ENCODE assay signal across 24 cellular contexts in genomic region chr15:80530737-80531365, GRCh38.
DNase-seq lines count a peak whose midpoint lies in the region; ATAC-seq and TF ChIP-seq lines count a peak whose summit lies in the region.
"Had no signal": no experiment of that assay in that cellular context is flagged by ENCODE, and none has a peak within 500 bp of the region (broad histone marks: within the 10 kb centered on the region; RNA-seq: fewer than 3 reads in every experiment).

No MANE protein-coding gene starts in this region.

- peaks cover 68% of the 10 kb centered on the region for H3K4me1 ChIP-seq in adipocyte (ENCODE audit: control insufficient read depth, insufficient read depth, low read length)
- no peaks in the 10 kb centered on the region for H3K4me1 ChIP-seq in effector memory CD4-positive, alpha-beta T cell (ENCODE audit: control insufficient read depth, insufficient read depth, low read length, poor library complexity, severe bottlenecking)
- H3K4me1 ChIP-seq: Peyer's patch had no signal

- H3K9me3 ChIP-seq in adipocyte (ENCODE audit: control insufficient read depth, low read length): peaks cover 7% of the 10 kb centered on the region
- H3K9me3 ChIP-seq in effector memory CD4-positive, alpha-beta T cell (ENCODE audit: control insufficient read depth, low read length): no peaks in the 10 kb centered on the region
- H3K9me3 ChIP-seq: lower lobe of right lung, Peyer's patch had no signal

- H3K27me3 Mint-ChIP-seq in osteocyte (ENCODE audit: unreplicated experiment): no peaks in the 10 kb centered on the region

- H3K27ac Mint-ChIP-seq in osteocyte (ENCODE audit: unreplicated experiment): peak overlapping the region; percentile 32
- H3K27ac Mint-ChIP-seq: activated B cell treated with CpG ODN at 0.5 μM for 24 hours; activated CD4-positive, alpha-beta memory T cell treated with anti-CD3 and anti-CD28 coated beads, Interleukin-2, amount 10 ng/mL, durations not matched to agents 7 days and 5 days; activated T-cell treated with anti-CD3 and anti-CD28 coated beads, Interleukin-2, amount 50 U/mL, for 24 hours had no signal

- no peaks in the 10 kb centered on the region for H3K36me3 ChIP-seq in adipocyte (ENCODE audit: control insufficient read depth, insufficient read depth, low read length, severe bottlenecking)
- no peaks in the 10 kb centered on the region for H3K36me3 ChIP-seq in effector memory CD4-positive, alpha-beta T cell (ENCODE audit: control insufficient read depth, insufficient read depth, low read length)
- H3K36me3 ChIP-seq: cardiac muscle cell, lower lobe of right lung, Peyer's patch had no signal

- no peak overlapping the region for H3K27ac ChIP-seq in effector memory CD4-positive, alpha-beta T cell (ENCODE audit: insufficient read depth, low read length, poor library complexity, severe bottlenecking)
- H3K27ac ChIP-seq: cardiac muscle cell, Peyer's patch had no signal

- peak overlapping the region; percentile 58 for H3K4me3 ChIP-seq in adipocyte (ENCODE audit: low read length)
- no peak overlapping the region for H3K4me3 ChIP-seq in fibroblast of the aortic adventitia (ENCODE audit: low read depth, low read length)
- no peak overlapping the region for H3K4me3 ChIP-seq in effector memory CD4-positive, alpha-beta T cell (ENCODE audit: insufficient read depth, low read depth, low read length, poor library complexity, severe bottlenecking)
- H3K4me3 ChIP-seq: cardiac muscle cell, lower lobe of right lung, Peyer's patch had no signal

- peaks cover 26% of the 10 kb centered on the region for H3K4me1 Mint-ChIP-seq in osteocyte (ENCODE audit: unreplicated experiment)
- H3K4me1 Mint-ChIP-seq: activated B cell treated with CpG ODN at 0.5 μM for 24 hours; activated CD4-positive, alpha-beta memory T cell treated with anti-CD3 and anti-CD28 coated beads, Interleukin-2, amount 10 ng/mL, durations not matched to agents 7 days and 5 days had no signal

- DNase-seq in AG09319 (ENCODE audit: extremely low read depth, low read depth): peak; percentile 58
- peak; percentile 57 for DNase-seq in adipocyte (ENCODE audit: low read depth)
- peak; percentile 98 for DNase-seq in fibroblast of the aortic adventitia (ENCODE audit: low read depth)
- DNase-seq in osteocyte (ENCODE audit: extremely low spot score, unreplicated experiment): no peak
- DNase-seq in C1 segment of cervical spinal cord (lab: John Stamatoyannopoulos, UW): no peak
- DNase-seq in effector memory CD4-positive, alpha-beta T cell: no peak
- DNase-seq: activated B cell treated with CpG ODN at 0.5 μM for 24 hours; activated CD4-positive, alpha-beta memory T cell treated with anti-CD3 and anti-CD28 coated beads, Interleukin-2, amount 10 ng/mL, durations not matched to agents 7 days and 5 days; activated naive CD4-positive, alpha-beta T cell; activated T-cell treated with anti-CD3 and anti-CD28 coated beads, Interleukin-2, amount 50 U/mL, for 24 hours; amniotic stem cell; DND-41; Karpas-422; lower lobe of right lung; NCI-H1092; NCI-H2081 treated with DMSO at 0.1 percent for 48 hours; NCI-H510A; NK-92 treated with Interleukin-12 subunit alpha and Interleukin-12 subunit beta, amount 100 ng/mL, for 24 hours; Peyer's patch; stimulated activated CD4-positive, alpha-beta T cell treated with anti-CD3 and anti-CD28 coated beads, Interleukin-15, amount 100 ng/mL, for 24 hours; T-helper 2 cell had no signal

- H3K27me3 ChIP-seq in adipocyte (replicated peaks; ENCODE audit: control insufficient read depth, insufficient read depth, low read length): no peaks in the 10 kb centered on the region
- no peaks in the 10 kb centered on the region for H3K27me3 ChIP-seq in effector memory CD4-positive, alpha-beta T cell (replicated peaks; ENCODE audit: control insufficient read depth, insufficient read depth, low read length, poor library complexity, severe bottlenecking)
- H3K27me3 ChIP-seq: cardiac muscle cell, Peyer's patch had no signal

- TF ChIP-seq CTCF in AG09319 (IDR thresholded peaks at IDR 0.05; ENCODE audit: low read depth, low read length) (no peak), fibroblast of the aortic adventitia (IDR thresholded peaks at IDR 0.05; ENCODE audit: insufficient read depth, low read length) (no peak), osteocyte (IDR thresholded peaks at IDR 0.05) (no peak)

- TF ChIP-seq POLR2A in GM18505 (IDR thresholded peaks at IDR 0.05; ENCODE audit: borderline replicate concordance, extremely low read depth, insufficient read depth, insufficient read length): no peak

- ATAC-seq in GM18505 (IDR thresholded peaks at IDR 0.05; ENCODE audit: unreplicated experiment) (no peak), esophagus mucosa (no peak)

- H3K4me3 Mint-ChIP-seq in osteocyte (ENCODE audit: unreplicated experiment): no peak overlapping the region
- H3K4me3 Mint-ChIP-seq: activated B cell treated with CpG ODN at 0.5 μM for 24 hours; activated CD4-positive, alpha-beta memory T cell treated with anti-CD3 and anti-CD28 coated beads, Interleukin-2, amount 10 ng/mL, durations not matched to agents 7 days and 5 days; activated T-cell treated with anti-CD3 and anti-CD28 coated beads, Interleukin-2, amount 50 U/mL, for 24 hours had no signal

- peak overlapping the region; percentile 81 for H3K9ac ChIP-seq in adipocyte (ENCODE audit: low read length)

- peaks cover 69% of the 10 kb centered on the region for H3K36me3 Mint-ChIP-seq in osteocyte (ENCODE audit: unreplicated experiment)

- H3K9me3 Mint-ChIP-seq in osteocyte (ENCODE audit: unreplicated experiment): peaks cover 22% of the 10 kb centered on the region
- H3K9me3 Mint-ChIP-seq: activated CD4-positive, alpha-beta memory T cell treated with anti-CD3 and anti-CD28 coated beads, Interleukin-2, amount 10 ng/mL, durations not matched to agents 7 days and 5 days had no signal

Comparison
In these comparisons a context has a peak if more than half of its experiments do, and no peak if none do; other contexts are left out.
1. DNase-seq: peak in AG09319 (single experiment), adipocyte (single experiment) and fibroblast of the aortic adventitia (single experiment); none in osteocyte (single experiment), C1 segment of cervical spinal cord (0 of 14) and effector memory CD4-positive, alpha-beta T cell (0 of 3).